ENCODE assay signal across 25 cellular contexts in the genomic region with DNA sequence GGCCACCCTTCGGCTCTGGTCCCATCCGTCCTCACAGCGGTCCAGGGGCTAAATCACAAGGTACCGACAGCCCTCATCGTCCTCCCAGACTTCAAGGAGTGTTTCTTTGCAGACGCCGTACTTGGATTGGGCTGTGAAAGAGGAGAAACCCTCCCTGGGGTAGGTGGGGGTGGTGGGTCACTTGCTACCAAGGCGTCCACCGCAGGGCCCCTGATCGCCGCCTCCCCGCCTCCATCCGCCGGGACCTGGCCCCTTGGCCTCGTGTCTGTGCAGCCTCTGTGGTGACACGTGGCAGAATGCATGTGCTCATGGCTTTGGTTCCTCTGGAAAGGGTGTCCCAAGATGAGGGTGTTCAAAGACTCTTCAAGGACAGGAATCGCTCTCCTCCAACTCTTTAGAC.
DNase-seq lines count a peak whose midpoint lies in the region; ATAC-seq and TF ChIP-seq lines count a peak whose summit lies in the region.
"Had no signal": no experiment of that assay in that cellular context is flagged by ENCODE, and none has a peak within 500 bp of the region (broad histone marks: within the 10 kb centered on the region; RNA-seq: fewer than 3 reads in every experiment).

No MANE protein-coding gene starts in this region.

- DNase-seq in CD14-positive monocyte (ENCODE audit: low spot score) (peak; percentile 32), HEK293T (ENCODE audit: extremely low spot score) (no peak), chondrocyte (ENCODE audit: low spot score) (peak; percentile 81), posterior vena cava (ENCODE audit: low spot score) (peak; percentile 78)
- no peak for DNase-seq in activated CD4-positive, alpha-beta T cell treated with anti-CD3 and anti-CD28 coated beads, Interleukin-2, amount 50 U/mL, for 48 hours
- no peak for DNase-seq in effector CD8-positive, alpha-beta T cell (lab: John Stamatoyannopoulos, UW)
- DNase-seq: AML-193; CD4-positive, alpha-beta memory T cell; COR-L47; DMS53; GOT3; KG1; MG63; NCI-H1105 treated with DMSO at 0.1 percent for 48 hours; NCI-H146; NCI-H2029; NCI-H446 treated with DMSO at 0.1 percent for 48 hours; NCI-H526; NCI-H82; NK-92 treated with Interleukin-12 subunit alpha and Interleukin-12 subunit beta, amount 100 ng/mL, for 24 hours; PC-9; SHP77 had no signal

- CTCF ChIA-PET in HEK293T (lab: Yijun Ruan, JAX) = no interaction called here

- no peak for ATAC-seq in GM18505 (IDR thresholded peaks at IDR 0.05; ENCODE audit: unreplicated experiment)
- ATAC-seq: A549, HCT116 had no signal

- H3K27ac Mint-ChIP-seq in CD14-positive monocyte (peak overlapping the region in 1 of 7 donors; percentile 23), chondrocyte (ENCODE audit: unreplicated experiment) (no peak overlapping the region)
- H3K27ac Mint-ChIP-seq: CD4-positive, alpha-beta memory T cell had no signal

- H3K4me1 Mint-ChIP-seq in CD14-positive monocyte (peaks cover 8% of the 10 kb centered on the region), chondrocyte (ENCODE audit: low read depth) (peaks cover 6% of the 10 kb centered on the region)
- H3K4me1 Mint-ChIP-seq: CD4-positive, alpha-beta memory T cell had no signal

- no peak for TF ChIP-seq CTCF in CD14-positive monocyte (IDR thresholded peaks at IDR 0.05)
- TF ChIP-seq CTCF in chondrocyte (IDR thresholded peaks at IDR 0.05) = no peak

- intact Hi-C loops in CD14-positive monocyte (cut with micrococcal nuclease) (no loop called here), posterior vena cava (cut with DNase I) (no loop called here)

- H3K27me3 Mint-ChIP-seq in CD14-positive monocyte (ENCODE audit: low read depth in 3 of 3) (peaks cover 29 to 48% (median 30%) of the 10 kb centered on the region in 3 donors), chondrocyte (ENCODE audit: low read depth) (peaks cover 28% of the 10 kb centered on the region)

- no peaks in the 10 kb centered on the region for H3K36me3 Mint-ChIP-seq in CD14-positive monocyte
- no peaks in the 10 kb centered on the region for H3K36me3 Mint-ChIP-seq in chondrocyte (ENCODE audit: low read depth)
- H3K36me3 Mint-ChIP-seq: CD4-positive, alpha-beta memory T cell had no signal

- no peak overlapping the region for H3K4me3 Mint-ChIP-seq in CD14-positive monocyte
- H3K4me3 Mint-ChIP-seq in chondrocyte (ENCODE audit: unreplicated experiment) = no peak overlapping the region
- H3K4me3 Mint-ChIP-seq: CD4-positive, alpha-beta memory T cell had no signal

- no peak for TF ChIP-seq POLR2A in GM18505 (IDR thresholded peaks at IDR 0.05; ENCODE audit: borderline replicate concordance, extremely low read depth, insufficient read depth, insufficient read length)

- H3K9me3 Mint-ChIP-seq in CD14-positive monocyte (peaks cover 0 to 17% (median 8%) of the 10 kb centered on the region in 7 donors), chondrocyte (ENCODE audit: low read depth) (peaks cover 5% of the 10 kb centered on the region)

- POLR2A ChIA-PET in HEK293T (lab: Yijun Ruan, JAX) = no interaction called here

TF ChIP-seq in HEK293T, 16 proteins besides CTCF, POLR2A, EP300 and RAD21:
- TF ChIP-seq PKNOX1 (IDR thresholded peaks at IDR 0.05) = no peak
- TF ChIP-seq L3MBTL2 (conservative IDR thresholded peaks at IDR 0.05) = peak; percentile 59; the same call in 1 of the 2 replicates
- no peak for TF ChIP-seq LEF1 (IDR thresholded peaks at IDR 0.05; ENCODE audit: borderline replicate concordance)
- TF ChIP-seq BHLHE40 (IDR thresholded peaks at IDR 0.05; ENCODE audit: borderline replicate concordance) = no peak
- TF ChIP-seq SUZ12 (IDR thresholded peaks at IDR 0.05) = no peak

Comparison
In these comparisons a context has a peak if more than half of its experiments do, and no peak if none do; other contexts are left out.
1. DNase-seq: peak in CD14-positive monocyte (single experiment), chondrocyte (single experiment) and posterior vena cava (single experiment); none in HEK293T (single experiment), activated CD4-positive, alpha-beta T cell treated with anti-CD3 and anti-CD28 coated beads, Interleukin-2, amount 50 U/mL, for 48 hours (0 of 2) and effector CD8-positive, alpha-beta T cell (single experiment).